ENCODE assay signal across 1 cellular context in the genomic region with DNA sequence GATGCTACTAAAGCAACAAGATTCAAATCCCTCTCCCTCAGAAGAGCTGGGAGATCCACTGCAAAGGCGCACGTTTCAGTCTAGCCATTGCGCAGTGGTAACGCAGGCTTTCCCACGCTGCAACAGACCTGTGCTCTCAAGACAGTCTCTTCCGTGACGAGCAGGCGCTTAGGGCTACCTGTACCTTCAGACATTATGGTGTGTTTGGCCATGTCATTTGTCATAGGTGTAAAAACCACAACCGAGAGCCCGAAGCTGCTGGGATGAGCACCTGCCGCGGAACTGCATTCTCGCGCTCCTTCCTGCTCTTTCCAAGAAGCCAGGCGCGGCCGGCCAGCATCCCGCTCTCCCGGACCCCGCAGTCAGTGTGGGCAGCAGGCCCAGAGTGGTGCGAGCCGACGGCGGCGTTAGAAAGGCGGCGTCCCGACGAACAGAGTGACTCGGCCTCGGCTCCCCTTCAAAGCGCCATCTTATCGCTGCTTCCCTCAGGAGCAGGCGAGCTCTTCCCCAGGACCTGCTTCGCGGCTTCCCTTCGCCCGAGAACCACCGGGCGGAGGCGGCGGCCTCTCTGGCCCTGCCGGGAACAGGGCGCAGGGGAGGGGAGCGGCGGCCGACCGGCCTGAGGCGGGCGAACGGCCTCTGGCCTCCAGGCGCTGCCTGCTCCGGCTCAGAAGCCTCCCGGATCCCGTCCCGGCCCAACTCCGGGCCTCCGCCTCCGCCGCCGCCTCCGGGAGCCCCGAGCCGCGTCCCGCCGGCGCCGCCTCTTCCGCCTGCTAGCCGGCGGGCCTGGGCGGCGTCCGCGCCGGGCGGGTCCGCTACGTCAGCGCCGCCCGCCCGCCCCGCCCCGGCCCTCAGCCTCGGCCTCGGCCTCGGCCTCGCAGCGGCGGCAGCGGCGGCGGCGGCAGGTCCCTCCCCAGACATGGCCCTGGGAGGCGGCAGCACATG.
A peak's percentile ranks its signal among the peaks of the same experiment; 100 is the strongest.
TF ChIP-seq lines count a peak whose summit lies in the region.

A gene with protein sequence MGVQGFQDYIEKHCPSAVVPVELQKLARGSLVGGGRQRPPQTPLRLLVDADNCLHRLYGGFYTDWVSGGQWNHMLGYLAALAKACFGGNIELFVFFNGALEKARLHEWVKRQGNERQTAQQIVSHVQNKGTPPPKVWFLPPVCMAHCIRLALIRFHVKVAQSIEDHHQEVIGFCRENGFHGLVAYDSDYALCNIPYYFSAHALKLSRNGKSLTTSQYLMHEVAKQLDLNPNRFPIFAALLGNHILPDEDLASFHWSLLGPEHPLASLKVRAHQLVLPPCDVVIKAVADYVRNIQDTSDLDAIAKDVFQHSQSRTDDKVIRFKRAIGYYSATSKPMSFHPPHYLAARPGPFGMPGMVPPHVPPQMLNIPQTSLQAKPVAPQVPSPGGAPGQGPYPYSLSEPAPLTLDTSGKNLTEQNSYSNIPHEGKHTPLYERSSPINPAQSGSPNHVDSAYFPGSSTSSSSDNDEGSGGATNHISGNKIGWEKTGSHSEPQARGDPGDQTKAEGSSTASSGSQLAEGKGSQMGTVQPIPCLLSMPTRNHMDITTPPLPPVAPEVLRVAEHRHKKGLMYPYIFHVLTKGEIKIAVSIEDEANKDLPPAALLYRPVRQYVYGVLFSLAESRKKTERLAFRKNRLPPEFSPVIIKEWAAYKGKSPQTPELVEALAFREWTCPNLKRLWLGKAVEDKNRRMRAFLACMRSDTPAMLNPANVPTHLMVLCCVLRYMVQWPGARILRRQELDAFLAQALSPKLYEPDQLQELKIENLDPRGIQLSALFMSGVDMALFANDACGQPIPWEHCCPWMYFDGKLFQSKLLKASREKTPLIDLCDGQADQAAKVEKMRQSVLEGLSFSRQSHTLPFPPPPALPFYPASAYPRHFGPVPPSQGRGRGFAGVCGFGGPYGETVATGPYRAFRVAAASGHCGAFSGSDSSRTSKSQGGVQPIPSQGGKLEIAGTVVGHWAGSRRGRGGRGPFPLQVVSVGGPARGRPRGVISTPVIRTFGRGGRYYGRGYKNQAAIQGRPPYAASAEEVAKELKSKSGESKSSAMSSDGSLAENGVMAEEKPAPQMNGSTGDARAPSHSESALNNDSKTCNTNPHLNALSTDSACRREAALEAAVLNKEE (plus strand): TSS at position 869 of the 945 bp plus-strand sequence. CDS start 231 bp downstream, outside the sequence.

TF ChIP-seq in HepG2, 621 proteins besides CTCF, POLR2A, EP300 and RAD21 (continued from another document and continues in another):
- TF ChIP-seq ZXDC (CRISPR knock-in tag; IDR thresholded peaks at IDR 0.05) (no peak), ZNF17 (CRISPR knock-in tag; IDR thresholded peaks at IDR 0.05) (no peak), ZNF274 (CRISPR knock-in tag; IDR thresholded peaks at IDR 0.05) (0 out of 2 replicates have a peak, but pooled peaks have one; percentile 33), ZSCAN22 (CRISPR knock-in tag; IDR thresholded peaks at IDR 0.05) (no peak), SRY (CRISPR knock-in tag; IDR thresholded peaks at IDR 0.05) (no peak), ZNF691 (CRISPR knock-in tag; IDR thresholded peaks at IDR 0.05; ENCODE audit: borderline replicate concordance, low read depth) (peak; percentile 59; the same call in 1 of the 2 replicates), FOXP4 (CRISPR knock-in tag; IDR thresholded peaks at IDR 0.05) (no peak), PCBP2 (optimal IDR thresholded peaks at IDR 0.05; ENCODE audit: low read depth, low read length, poor library complexity, severe bottlenecking) (no peak), ZNF441 (CRISPR knock-in tag; IDR thresholded peaks at IDR 0.05; ENCODE audit: borderline replicate concordance) (no peak; the same call in 1 of the 2 replicates), TCF7 (IDR thresholded peaks at IDR 0.05; ENCODE audit: low read depth) (no peak), ZNF672 (CRISPR knock-in tag; IDR thresholded peaks at IDR 0.05) (no peak), SNRNP70 (IDR thresholded peaks at IDR 0.05; ENCODE audit: low read depth, low read length) (no peak), ELF1 (CRISPR knock-in tag; IDR thresholded peaks at IDR 0.05) (0 out of 2 replicates have a peak, but pooled peaks have one; percentile 25), SYNCRIP (IDR thresholded peaks at IDR 0.05; ENCODE audit: insufficient read depth, low read depth, low read length) (no peak), NCOR1 (IDR thresholded peaks at IDR 0.05; ENCODE audit: borderline replicate concordance, low read length) (no peak)
- TF ChIP-seq, protein P1, sequence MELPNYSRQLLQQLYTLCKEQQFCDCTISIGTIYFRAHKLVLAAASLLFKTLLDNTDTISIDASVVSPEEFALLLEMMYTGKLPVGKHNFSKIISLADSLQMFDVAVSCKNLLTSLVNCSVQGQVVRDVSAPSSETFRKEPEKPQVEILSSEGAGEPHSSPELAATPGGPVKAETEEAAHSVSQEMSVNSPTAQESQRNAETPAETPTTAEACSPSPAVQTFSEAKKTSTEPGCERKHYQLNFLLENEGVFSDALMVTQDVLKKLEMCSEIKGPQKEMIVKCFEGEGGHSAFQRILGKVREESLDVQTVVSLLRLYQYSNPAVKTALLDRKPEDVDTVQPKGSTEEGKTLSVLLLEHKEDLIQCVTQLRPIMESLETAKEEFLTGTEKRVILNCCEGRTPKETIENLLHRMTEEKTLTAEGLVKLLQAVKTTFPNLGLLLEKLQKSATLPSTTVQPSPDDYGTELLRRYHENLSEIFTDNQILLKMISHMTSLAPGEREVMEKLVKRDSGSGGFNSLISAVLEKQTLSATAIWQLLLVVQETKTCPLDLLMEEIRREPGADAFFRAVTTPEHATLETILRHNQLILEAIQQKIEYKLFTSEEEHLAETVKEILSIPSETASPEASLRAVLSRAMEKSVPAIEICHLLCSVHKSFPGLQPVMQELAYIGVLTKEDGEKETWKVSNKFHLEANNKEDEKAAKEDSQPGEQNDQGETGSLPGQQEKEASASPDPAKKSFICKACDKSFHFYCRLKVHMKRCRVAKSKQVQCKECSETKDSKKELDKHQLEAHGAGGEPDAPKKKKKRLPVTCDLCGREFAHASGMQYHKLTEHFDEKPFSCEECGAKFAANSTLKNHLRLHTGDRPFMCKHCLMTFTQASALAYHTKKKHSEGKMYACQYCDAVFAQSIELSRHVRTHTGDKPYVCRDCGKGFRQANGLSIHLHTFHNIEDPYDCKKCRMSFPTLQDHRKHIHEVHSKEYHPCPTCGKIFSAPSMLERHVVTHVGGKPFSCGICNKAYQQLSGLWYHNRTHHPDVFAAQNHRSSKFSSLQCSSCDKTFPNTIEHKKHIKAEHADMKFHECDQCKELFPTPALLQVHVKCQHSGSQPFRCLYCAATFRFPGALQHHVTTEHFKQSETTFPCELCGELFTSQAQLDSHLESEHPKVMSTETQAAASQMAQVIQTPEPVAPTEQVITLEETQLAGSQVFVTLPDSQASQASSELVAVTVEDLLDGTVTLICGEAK (IDR thresholded peaks at IDR 0.05), result no peak
- TF ChIP-seq, protein P1 (CRISPR knock-in tag; IDR thresholded peaks at IDR 0.05), result peak; percentile 59; the same call in 1 of the 2 replicates
- TF ChIP-seq, protein P2, sequence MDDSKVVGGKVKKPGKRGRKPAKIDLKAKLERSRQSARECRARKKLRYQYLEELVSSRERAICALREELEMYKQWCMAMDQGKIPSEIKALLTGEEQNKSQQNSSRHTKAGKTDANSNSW (CRISPR knock-in tag; IDR thresholded peaks at IDR 0.05; ENCODE audit: borderline replicate concordance), result 0 out of 2 replicates have a peak, but pooled peaks have one; percentile 49
- TF ChIP-seq, protein P3, sequence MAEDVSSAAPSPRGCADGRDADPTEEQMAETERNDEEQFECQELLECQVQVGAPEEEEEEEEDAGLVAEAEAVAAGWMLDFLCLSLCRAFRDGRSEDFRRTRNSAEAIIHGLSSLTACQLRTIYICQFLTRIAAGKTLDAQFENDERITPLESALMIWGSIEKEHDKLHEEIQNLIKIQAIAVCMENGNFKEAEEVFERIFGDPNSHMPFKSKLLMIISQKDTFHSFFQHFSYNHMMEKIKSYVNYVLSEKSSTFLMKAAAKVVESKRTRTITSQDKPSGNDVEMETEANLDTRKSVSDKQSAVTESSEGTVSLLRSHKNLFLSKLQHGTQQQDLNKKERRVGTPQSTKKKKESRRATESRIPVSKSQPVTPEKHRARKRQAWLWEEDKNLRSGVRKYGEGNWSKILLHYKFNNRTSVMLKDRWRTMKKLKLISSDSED (CRISPR knock-in tag; IDR thresholded peaks at IDR 0.05), result no peak
- TF ChIP-seq, protein P4, sequence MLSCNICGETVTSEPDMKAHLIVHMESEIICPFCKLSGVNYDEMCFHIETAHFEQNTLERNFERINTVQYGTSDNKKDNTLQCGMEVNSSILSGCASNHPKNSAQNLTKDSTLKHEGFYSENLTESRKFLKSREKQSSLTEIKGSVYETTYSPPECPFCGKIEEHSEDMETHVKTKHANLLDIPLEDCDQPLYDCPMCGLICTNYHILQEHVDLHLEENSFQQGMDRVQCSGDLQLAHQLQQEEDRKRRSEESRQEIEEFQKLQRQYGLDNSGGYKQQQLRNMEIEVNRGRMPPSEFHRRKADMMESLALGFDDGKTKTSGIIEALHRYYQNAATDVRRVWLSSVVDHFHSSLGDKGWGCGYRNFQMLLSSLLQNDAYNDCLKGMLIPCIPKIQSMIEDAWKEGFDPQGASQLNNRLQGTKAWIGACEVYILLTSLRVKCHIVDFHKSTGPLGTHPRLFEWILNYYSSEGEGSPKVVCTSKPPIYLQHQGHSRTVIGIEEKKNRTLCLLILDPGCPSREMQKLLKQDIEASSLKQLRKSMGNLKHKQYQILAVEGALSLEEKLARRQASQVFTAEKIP (CRISPR knock-in tag; IDR thresholded peaks at IDR 0.05; ENCODE audit: borderline replicate concordance), result no peak
- TF ChIP-seq, protein P5, sequence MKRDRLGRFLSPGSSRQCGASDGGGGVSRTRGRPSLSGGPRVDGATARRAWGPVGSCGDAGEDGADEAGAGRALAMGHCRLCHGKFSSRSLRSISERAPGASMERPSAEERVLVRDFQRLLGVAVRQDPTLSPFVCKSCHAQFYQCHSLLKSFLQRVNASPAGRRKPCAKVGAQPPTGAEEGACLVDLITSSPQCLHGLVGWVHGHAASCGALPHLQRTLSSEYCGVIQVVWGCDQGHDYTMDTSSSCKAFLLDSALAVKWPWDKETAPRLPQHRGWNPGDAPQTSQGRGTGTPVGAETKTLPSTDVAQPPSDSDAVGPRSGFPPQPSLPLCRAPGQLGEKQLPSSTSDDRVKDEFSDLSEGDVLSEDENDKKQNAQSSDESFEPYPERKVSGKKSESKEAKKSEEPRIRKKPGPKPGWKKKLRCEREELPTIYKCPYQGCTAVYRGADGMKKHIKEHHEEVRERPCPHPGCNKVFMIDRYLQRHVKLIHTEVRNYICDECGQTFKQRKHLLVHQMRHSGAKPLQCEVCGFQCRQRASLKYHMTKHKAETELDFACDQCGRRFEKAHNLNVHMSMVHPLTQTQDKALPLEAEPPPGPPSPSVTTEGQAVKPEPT (CRISPR knock-in tag; IDR thresholded peaks at IDR 0.05; ENCODE audit: low read depth), result no peak
